Comparison of ENCODE assay signal across 3 cellular contexts in the genomic region with DNA sequence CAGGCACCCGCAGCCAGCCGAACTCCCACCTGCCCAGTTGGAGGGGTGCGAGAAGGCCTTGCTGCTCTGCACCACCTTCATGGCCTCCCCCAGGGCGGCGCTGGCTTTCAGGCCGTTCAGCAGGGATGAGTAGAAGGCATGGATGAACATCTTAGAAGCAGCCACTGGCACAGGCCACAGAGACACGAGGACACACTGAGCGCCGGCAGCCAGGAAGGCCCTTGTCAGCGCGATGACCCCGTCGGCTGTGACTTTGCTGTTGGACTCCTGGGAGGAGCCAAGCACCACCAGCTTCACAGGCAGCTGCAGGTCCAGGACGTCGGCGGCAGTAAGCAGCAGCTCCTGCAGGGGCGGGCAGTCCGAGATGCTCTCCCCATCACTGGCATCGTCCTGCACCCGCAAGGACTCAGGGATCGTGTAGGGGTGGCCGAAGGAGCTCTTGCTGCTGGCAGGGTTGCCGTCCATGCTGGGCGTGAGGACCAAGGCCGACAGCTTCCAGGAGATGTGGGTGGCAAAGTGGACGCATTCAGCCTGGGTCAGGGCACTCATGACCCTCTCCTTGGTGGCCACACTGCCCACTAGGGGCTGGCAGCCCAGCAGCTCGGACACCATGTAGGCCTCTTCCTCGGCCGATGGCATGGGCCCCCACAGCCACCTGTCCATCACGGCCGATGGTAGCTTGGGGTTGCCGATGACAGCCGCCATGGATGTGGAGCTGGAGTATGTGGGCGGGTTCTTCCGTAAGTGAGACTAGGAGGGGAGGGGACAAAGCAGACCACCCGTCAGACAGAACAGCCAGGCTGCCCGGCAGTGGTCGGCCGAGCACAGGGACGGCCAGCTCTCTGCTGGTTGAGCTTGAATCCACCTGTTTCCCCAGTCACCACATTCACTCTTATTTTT.
A peak's percentile ranks its signal among the peaks of the same experiment; 100 is the strongest.
TF ChIP-seq lines count a peak whose summit lies in the region.

No MANE protein-coding gene starts in this region.

TF ChIP-seq in IMR-90, 13 proteins besides CTCF, POLR2A, EP300 and RAD21:
- no peak for TF ChIP-seq RCOR1 (IDR thresholded peaks at IDR 0.05; ENCODE audit: insufficient replicate concordance, low read length)
- no peak for TF ChIP-seq CEBPB (IDR thresholded peaks at IDR 0.05; ENCODE audit: low read depth, low read length)

TF ChIP-seq in HepG2, 621 proteins besides CTCF, POLR2A, EP300 and RAD21:
- TF ChIP-seq AGO2 (optimal IDR thresholded peaks at IDR 0.05; ENCODE audit: low read depth, low read length) (peak; percentile 55), ZNF432 (CRISPR knock-in tag; IDR thresholded peaks at IDR 0.05; ENCODE audit: borderline replicate concordance) (no peak)

TF ChIP-seq in SK-N-SH, 30 proteins besides CTCF, POLR2A, EP300 and RAD21:
- TF ChIP-seq, protein P1, sequence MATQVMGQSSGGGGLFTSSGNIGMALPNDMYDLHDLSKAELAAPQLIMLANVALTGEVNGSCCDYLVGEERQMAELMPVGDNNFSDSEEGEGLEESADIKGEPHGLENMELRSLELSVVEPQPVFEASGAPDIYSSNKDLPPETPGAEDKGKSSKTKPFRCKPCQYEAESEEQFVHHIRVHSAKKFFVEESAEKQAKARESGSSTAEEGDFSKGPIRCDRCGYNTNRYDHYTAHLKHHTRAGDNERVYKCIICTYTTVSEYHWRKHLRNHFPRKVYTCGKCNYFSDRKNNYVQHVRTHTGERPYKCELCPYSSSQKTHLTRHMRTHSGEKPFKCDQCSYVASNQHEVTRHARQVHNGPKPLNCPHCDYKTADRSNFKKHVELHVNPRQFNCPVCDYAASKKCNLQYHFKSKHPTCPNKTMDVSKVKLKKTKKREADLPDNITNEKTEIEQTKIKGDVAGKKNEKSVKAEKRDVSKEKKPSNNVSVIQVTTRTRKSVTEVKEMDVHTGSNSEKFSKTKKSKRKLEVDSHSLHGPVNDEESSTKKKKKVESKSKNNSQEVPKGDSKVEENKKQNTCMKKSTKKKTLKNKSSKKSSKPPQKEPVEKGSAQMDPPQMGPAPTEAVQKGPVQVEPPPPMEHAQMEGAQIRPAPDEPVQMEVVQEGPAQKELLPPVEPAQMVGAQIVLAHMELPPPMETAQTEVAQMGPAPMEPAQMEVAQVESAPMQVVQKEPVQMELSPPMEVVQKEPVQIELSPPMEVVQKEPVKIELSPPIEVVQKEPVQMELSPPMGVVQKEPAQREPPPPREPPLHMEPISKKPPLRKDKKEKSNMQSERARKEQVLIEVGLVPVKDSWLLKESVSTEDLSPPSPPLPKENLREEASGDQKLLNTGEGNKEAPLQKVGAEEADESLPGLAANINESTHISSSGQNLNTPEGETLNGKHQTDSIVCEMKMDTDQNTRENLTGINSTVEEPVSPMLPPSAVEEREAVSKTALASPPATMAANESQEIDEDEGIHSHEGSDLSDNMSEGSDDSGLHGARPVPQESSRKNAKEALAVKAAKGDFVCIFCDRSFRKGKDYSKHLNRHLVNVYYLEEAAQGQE (IDR thresholded peaks at IDR 0.05; ENCODE audit: low read depth, low read length), result no peak
